Comparison of ENCODE assay signal across 8 cellular contexts in the genomic region with DNA sequence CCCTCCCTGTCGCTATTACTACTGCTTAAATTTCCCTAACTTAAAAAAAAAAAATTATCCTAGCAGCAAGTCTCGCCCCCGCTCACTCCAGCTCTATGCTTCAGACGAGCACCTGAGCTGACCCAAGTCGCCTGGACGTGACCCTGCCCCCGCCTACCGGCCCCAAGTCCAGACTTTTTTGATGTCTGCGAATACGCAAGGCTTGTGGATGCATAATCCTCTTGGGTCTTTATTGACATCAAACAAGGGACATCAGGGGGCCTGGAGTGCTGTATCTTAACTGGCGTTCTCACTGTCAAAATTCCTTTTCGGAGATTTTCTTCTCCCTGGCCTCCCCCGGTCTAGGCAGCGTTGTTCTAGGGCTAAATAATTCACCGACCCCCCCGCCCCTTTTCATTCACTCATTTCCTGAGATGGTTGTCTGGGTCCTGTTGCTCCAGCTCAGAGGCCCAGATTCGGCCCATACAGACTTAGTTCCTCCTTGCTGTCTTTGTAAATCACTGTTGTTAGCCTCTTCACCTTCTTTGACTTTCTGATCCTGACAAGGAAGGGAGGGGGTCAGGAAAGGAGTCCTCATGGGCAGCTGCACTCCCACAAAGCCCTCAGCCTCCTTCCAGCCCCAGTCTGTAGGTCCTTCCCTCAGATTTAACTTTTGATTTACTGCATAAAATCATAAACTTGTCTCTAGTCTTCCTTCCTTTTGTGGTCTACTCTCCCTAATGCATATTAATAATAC. TPM values are rescaled to one million over a fixed set of nuclear protein-coding genes. Genes with fewer than 3 reads are reported as not detected.
DNase-seq lines count a peak whose midpoint lies in the region; ATAC-seq, FAIRE-seq and TF ChIP-seq lines count a peak whose summit lies in the region.

No MANE protein-coding gene starts in this region.

- peaks cover 0 to 56% (median 7%) of the 10 kb centered on the region in 7 donors for H3K27me3 ChIP-seq in heart right ventricle
- peaks cover 6 to 28% of the 10 kb centered on the region in 2 experiments for H3K27me3 ChIP-seq in GM12878 (replicated peaks in 1 of 2; ENCODE audit: control insufficient read depth in 2 of 2, insufficient read depth in 2 of 2, low read length in 1 of 2)
- H3K27me3 ChIP-seq in vagina, result no peaks in the 10 kb centered on the region

- peak overlapping the region; percentile 43 for H3K27ac Mint-ChIP-seq in mesothelial cell of epicardium

- 18 to 23% methylated on average over 17 of the region's 17 CpGs for WGBS in heart right ventricle, 2 donors
- 17% methylated on average over 17 of the region's 17 CpGs for WGBS in GM12878 (ENCODE audit: insufficient coverage, insufficient replicate concordance, low lambda C conversion rate, missing lambda C conversion rate)

- FAIRE-seq in GM12878 (lab: Jason Lieb, UNC), result no peak

- SMC1A ChIA-PET in GM12878 (lab: Charles Lee; ENCODE audit: uncharacterized antibody, unreplicated experiment), result interaction anchor here (0.6 to 2.7 kb wide), 7 partner anchors 15 to 234 kb away, joined by 3 to 19 read pairs (median 3); no protein-coding TSS in a partner anchor

- peak overlapping the region in 6 of 10 donors; percentile 43 to 73 (median 58) for H3K27ac ChIP-seq in heart right ventricle
- no peak overlapping the region for H3K27ac ChIP-seq in GM12878 (ENCODE audit: control insufficient read depth, insufficient read depth)
- H3K27ac ChIP-seq in vagina, result peak overlapping the region; percentile 59

- intact Hi-C loops in heart right ventricle (cut with DNase I), result no loop called here
- intact Hi-C loops in Right ventricle myocardium superior (cut with DNase I), result no loop called here
- intact Hi-C loops in GM12878 (cut with micrococcal nuclease; ENCODE audit: unreplicated experiment), result loop anchor here (5.0 kb wide), 1 partner anchor 153 kb away; no protein-coding TSS in a partner anchor
- intact Hi-C loops in vagina (cut with DNase I), result no loop called here

- no peak overlapping the region; the same call in 1 of the 2 replicates for H2AFZ ChIP-seq in GM12878 (ENCODE audit: control insufficient read depth, low read depth, low read length)

- RAD21 ChIA-PET in GM12878 (lab: Charles Lee; ENCODE audit: unreplicated experiment), result interaction anchor here (0.5 to 3.1 kb wide), 3 partner anchors 137 to 234 kb away, joined by 3 to 17 read pairs (median 3); no protein-coding TSS in a partner anchor

- H3K4me3 ChIP-seq in heart right ventricle (peak overlapping the region in 9 of 10 donors; percentile 12 to 81 (median 71)), GM12878 (peak overlapping the region; percentile 44; the same call in 1 of the 2 replicates), vagina (peak overlapping the region; percentile 63 to 74)

- TF ChIP-seq EP300 in GM12878 (IDR thresholded peaks at IDR 0.05; ENCODE audit: borderline replicate concordance in 1 of 2, control insufficient read depth in 1 of 2, low read depth in 2 of 2, low read length in 2 of 2), result no peak

- no peak for TF ChIP-seq POLR2A in GM12878 (IDR thresholded peaks at IDR 0.05; ENCODE audit: low read depth, low read length)
- no peak for TF ChIP-seq POLR2A in vagina (IDR thresholded peaks at IDR 0.05)

- BruUV-seq in GM12878 (replicated peaks; lab: Mats Ljungman, UMichigan), result no TSS peak

- TF ChIP-seq CTCF in heart right ventricle (IDR thresholded peaks at IDR 0.05), result no peak
- TF ChIP-seq CTCF in GM12878 (IDR thresholded peaks at IDR 0.05 in 2 of 3, conservative IDR thresholded peaks at IDR 0.05 in 1 of 3; ENCODE audit: control insufficient read depth in 2 of 3, extremely low read depth in 1 of 3, insufficient read depth in 1 of 3, low read depth in 3 of 3, low read length in 3 of 3), result no peak
- no peak for TF ChIP-seq CTCF in mesothelial cell of epicardium (IDR thresholded peaks at IDR 0.05; ENCODE audit: unreplicated experiment)
- TF ChIP-seq CTCF in vagina (IDR thresholded peaks at IDR 0.05), result no peak

- H3K36me3 ChIP-seq in heart right ventricle (no peaks in the 10 kb centered on the region), GM12878 (ENCODE audit: control insufficient read depth in 2 of 2, insufficient read depth in 2 of 2, low read length in 1 of 2) (no peaks in the 10 kb centered on the region), vagina (no peaks in the 10 kb centered on the region)

- ATAC-seq in heart right ventricle, result no peak
- no peak for ATAC-seq in Right ventricle myocardium superior (ENCODE audit: poor library complexity)
- no peak for ATAC-seq in GM12878
- no peak for ATAC-seq in HG03196 (IDR thresholded peaks at IDR 0.05; ENCODE audit: unreplicated experiment)

- H3K79me2 ChIP-seq in GM12878 (ENCODE audit: control insufficient read depth, insufficient read depth, low read length), result no peaks in the 10 kb centered on the region

- CTCF ChIA-PET in GM12878 (lab: Yijun Ruan, JAX), result interaction anchor here (0.7 to 3.1 kb wide), 14 partner anchors 9 to 329 kb away, joined by 3 to 39 read pairs (median 3); no protein-coding TSS in a partner anchor

- peaks cover 38% of the 10 kb centered on the region for H3K4me1 Mint-ChIP-seq in mesothelial cell of epicardium

- H4K20me1 ChIP-seq in GM12878 (ENCODE audit: control insufficient read depth, insufficient read depth), result no peaks in the 10 kb centered on the region

- H3K4me1 ChIP-seq in heart right ventricle, result peaks cover 2 to 67% (median 43%) of the 10 kb centered on the region in 9 donors
- H3K4me1 ChIP-seq in GM12878 (ENCODE audit: control insufficient read depth, insufficient read depth, low read length), result peaks cover 6% of the 10 kb centered on the region; the same call in 1 of the 2 replicates
- peaks cover 43% of the 10 kb centered on the region for H3K4me1 ChIP-seq in vagina

- DNase-seq in heart right ventricle, result no peak
- DNase-seq in Right ventricle myocardium superior, result no peak
- no peak for DNase-seq in GM12878 (ENCODE audit: low read depth, low spot score)
- no peak for DNase-seq in mesothelial cell of epicardium (ENCODE audit: low spot score in 2 of 2, unreplicated experiment in 2 of 2)
- DNase-seq in vagina (ENCODE audit: extremely low spot score in 2 of 2), result no peak
- DNase-seq in G401 (ENCODE audit: low spot score), result no peak
- no peak for DNase-seq in SW 1271 (lab: John Stamatoyannopoulos, UW)

- H3K9me3 ChIP-seq in heart right ventricle, result no peaks in the 10 kb centered on the region
- H3K9me3 ChIP-seq in GM12878 (replicated peaks; ENCODE audit: control insufficient read depth, insufficient read depth, low read length), result no peaks in the 10 kb centered on the region
- H3K9me3 ChIP-seq in vagina, result no peaks in the 10 kb centered on the region

- POLR2A ChIA-PET in GM12878 (lab: Charles Lee), result no interaction called here

- H3K4me2 ChIP-seq in GM12878 (ENCODE audit: control insufficient read depth, insufficient read depth), result peak overlapping the region; percentile 57

- no peak overlapping the region for H3K9ac ChIP-seq in GM12878 (ENCODE audit: control insufficient read depth, insufficient read depth, low read length)

- in situ Hi-C loops in GM12878 (cut with MboI), result no loop called here
- in situ Hi-C loops in G401 (cut with HindIII; ENCODE audit: low sequenced_read_pairs), result no loop called here

- no peaks in the 10 kb centered on the region for H3K27me3 Mint-ChIP-seq in mesothelial cell of epicardium (ENCODE audit: low read depth)

- TF ChIP-seq RAD21 in GM12878 (IDR thresholded peaks at IDR 0.05; ENCODE audit: insufficient read depth, low read depth, low read length), result no peak

- no peaks in the 10 kb centered on the region for H3K9me3 Mint-ChIP-seq in mesothelial cell of epicardium

- peak overlapping the region; percentile 80 for H3K4me3 Mint-ChIP-seq in mesothelial cell of epicardium

- H3K36me3 Mint-ChIP-seq in mesothelial cell of epicardium, result no peaks in the 10 kb centered on the region

RNA-seq across cellular contexts. Expression of a gene that starts 0.6 kb away (rescaled TPM):
- total RNA-seq in heart right ventricle, result 10 to 100 TPM; 11.5 to 33.2 (median 20.2) TPM
- polyA plus RNA-seq in heart right ventricle, result 10 to 100 TPM in 1 of 2 donors, 1 to 10 TPM in 1; 6.7 to 10.3 TPM
- 20.3 TPM for total RNA-seq in Right ventricle myocardium superior
- 0.06 TPM in 1 of 2 replicates, not detected in the other for total RNA-seq in GM12878 (2013; cell fraction: nucleolus; rRNA removed)
- under 0.01 TPM in 1 of 2 replicates, not detected in the other for total RNA-seq in GM12878 (2014; rRNA removed)
- 0.04 and 0.05 TPM in 2 replicates for total RNA-seq in GM12878 (2014; rRNA removed; fragmentation: Illumina TruSeq; extraction: Trizol)
- total RNA-seq in GM12878 (2021), result 0.21 TPM in 1 of 2 replicates, not detected in the other
- 0.22 TPM for polyA plus RNA-seq in GM12878 (2011; ENCODE audit: low read depth)
- not detected in 2 replicates for polyA plus RNA-seq in GM12878 (2011; rRNA removed)
- polyA plus RNA-seq in GM12878 (2011; cell fraction: cytosol; rRNA removed), result under 0.01 TPM in 1 of 2 replicates, not detected in the other
- 0.01 and 0.10 TPM in 2 replicates for polyA plus RNA-seq in GM12878 (2011; cell fraction: nucleus; rRNA removed)
- 0.21 and 0.30 TPM in 2 replicates for polyA plus RNA-seq in GM12878 (2012)
- polyA plus RNA-seq in GM12878 (2014; fragmentation: Illumina TruSeq; extraction: Trizol), result 0.06 TPM in 1 of 2 replicates, not detected in the other
- polyA plus RNA-seq in GM12878 (2014; fragmentation: Nextera tagmentation; extraction: Ambion mirVana), result not detected
- 0.01 and 0.03 TPM in 2 replicates for polyA plus RNA-seq in GM12878 (2014; rRNA removed)
- not detected for polyA plus RNA-seq in GM12878 (2016; fragmentation: Nextera tagmentation; extraction: Ambion mirVana)
- polyA minus RNA-seq in GM12878 (2011; rRNA and poly(A)+ RNA removed), result 0.05 TPM in 1 of 2 replicates, not detected in the other
- not detected in 2 replicates for polyA minus RNA-seq in GM12878 (2011; cell fraction: cytosol; rRNA and poly(A)+ RNA removed)
- polyA minus RNA-seq in GM12878 (2011; cell fraction: nucleus; rRNA and poly(A)+ RNA removed), result not detected in 2 replicates
- total RNA-seq in mesothelial cell of epicardium, result 26.2 to 29.2 TPM (median 26.8 TPM) in 3 replicates
- 10.1 TPM for total RNA-seq in vagina
- total RNA-seq in G401 (2014; rRNA removed; shearing (Covaris generic)), result 7.2 and 7.4 TPM in 2 replicates

RNA-seq across cellular contexts. Expression of a gene that starts 17.6 kb away (rescaled TPM):
- total RNA-seq in heart right ventricle (10 to 100 TPM; 12.7 to 19.4 (median 16.7) TPM), Right ventricle myocardium superior (10.0 TPM), GM12878 (2014; rRNA removed) (16.0 and 19.6 TPM in 2 replicates), GM12878 (2014; rRNA removed; fragmentation: Illumina TruSeq; extraction: Trizol) (12.3 and 13.9 TPM in 2 replicates), GM12878 (2021) (15.0 and 16.5 TPM in 2 replicates), mesothelial cell of epicardium (42.9 to 44.7 TPM (median 44.0 TPM) in 3 replicates), vagina (30.7 TPM)
- polyA plus RNA-seq in heart right ventricle (10 to 100 TPM; 10.2 to 26.7 TPM), GM12878 (2011; rRNA removed) (12.0 and 15.6 TPM in 2 replicates), GM12878 (2014; fragmentation: Illumina TruSeq; extraction: Trizol) (13.5 and 18.5 TPM in 2 replicates), GM12878 (2014; fragmentation: Nextera tagmentation; extraction: Ambion mirVana) (1 to 10 TPM; 7.1 to 9.7 TPM), GM12878 (2014; rRNA removed) (18.0 and 19.7 TPM in 2 replicates), GM12878 (2016; fragmentation: Nextera tagmentation; extraction: Ambion mirVana) (10 to 100 TPM; 22.4 to 23.4 TPM)
- 65.5 and 70.7 TPM in 2 replicates for total RNA-seq in GM12878 (2013; cell fraction: nucleolus; rRNA removed)
- 12.4 TPM for polyA plus RNA-seq in GM12878 (2011; ENCODE audit: low read depth)
- 26.5 and 26.6 TPM in 2 replicates for polyA plus RNA-seq in GM12878 (2011; cell fraction: cytosol; rRNA removed)
- 24.0 and 24.4 TPM in 2 replicates for polyA plus RNA-seq in GM12878 (2011; cell fraction: nucleus; rRNA removed)
- polyA plus RNA-seq in GM12878 (2012), result 19.7 and 20.9 TPM in 2 replicates
- polyA minus RNA-seq in GM12878 (2011; rRNA and poly(A)+ RNA removed), result 22.5 and 31.7 TPM in 2 replicates
- 9.5 TPM in 2 replicates for polyA minus RNA-seq in GM12878 (2011; cell fraction: cytosol; rRNA and poly(A)+ RNA removed)
- polyA minus RNA-seq in GM12878 (2011; cell fraction: nucleus; rRNA and poly(A)+ RNA removed), result 17.7 and 28.9 TPM in 2 replicates
- total RNA-seq in G401 (2014; rRNA removed; shearing (Covaris generic)), result 9.0 and 19.3 TPM in 2 replicates
